Comparison of ENCODE assay signal across 1 cellular context in the genomic region with DNA sequence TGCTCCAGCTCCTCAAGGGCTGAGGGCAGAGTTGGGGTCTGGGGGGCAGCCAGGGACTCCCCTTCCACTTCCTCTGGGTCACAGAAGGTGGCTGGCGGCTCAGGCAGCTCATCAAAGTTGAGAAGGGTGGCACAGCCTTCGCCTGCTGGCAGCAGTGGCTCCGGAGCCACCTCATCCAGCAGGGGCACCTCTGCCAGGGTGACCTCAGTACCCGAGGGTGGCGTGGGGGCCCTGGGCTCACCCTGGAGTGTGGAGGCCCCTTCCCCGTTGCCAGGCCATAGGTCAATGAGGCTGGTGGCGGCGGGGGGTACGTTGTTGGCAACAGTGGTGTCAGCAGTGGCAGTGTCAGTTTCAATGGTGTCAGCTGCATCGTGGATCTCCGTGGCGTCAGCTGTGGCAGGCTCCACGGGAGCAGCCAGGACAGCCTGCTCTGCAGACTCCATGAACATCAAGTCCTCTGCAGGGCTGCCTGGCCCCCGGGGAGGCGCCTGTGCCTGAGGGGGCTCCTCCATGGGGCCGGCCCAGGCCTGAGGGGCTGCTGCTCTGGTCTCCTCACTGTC.
TF ChIP-seq lines count a peak whose summit lies in the region.

No MANE protein-coding gene starts in this region.

TF ChIP-seq in IMR-90, 13 proteins besides CTCF, POLR2A, EP300 and RAD21:
- no peak for TF ChIP-seq BHLHE40 (IDR thresholded peaks at IDR 0.05; ENCODE audit: low read depth, low read length)
- no peak for TF ChIP-seq MAZ (IDR thresholded peaks at IDR 0.05; ENCODE audit: borderline replicate concordance, low read depth, low read length)
- TF ChIP-seq, protein P1, sequence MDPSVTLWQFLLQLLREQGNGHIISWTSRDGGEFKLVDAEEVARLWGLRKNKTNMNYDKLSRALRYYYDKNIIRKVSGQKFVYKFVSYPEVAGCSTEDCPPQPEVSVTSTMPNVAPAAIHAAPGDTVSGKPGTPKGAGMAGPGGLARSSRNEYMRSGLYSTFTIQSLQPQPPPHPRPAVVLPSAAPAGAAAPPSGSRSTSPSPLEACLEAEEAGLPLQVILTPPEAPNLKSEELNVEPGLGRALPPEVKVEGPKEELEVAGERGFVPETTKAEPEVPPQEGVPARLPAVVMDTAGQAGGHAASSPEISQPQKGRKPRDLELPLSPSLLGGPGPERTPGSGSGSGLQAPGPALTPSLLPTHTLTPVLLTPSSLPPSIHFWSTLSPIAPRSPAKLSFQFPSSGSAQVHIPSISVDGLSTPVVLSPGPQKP (IDR thresholded peaks at IDR 0.05; ENCODE audit: borderline replicate concordance, low read depth, low read length): no peak
- TF ChIP-seq NFE2L2 (IDR thresholded peaks at IDR 0.05; ENCODE audit: low read depth, low read length): no peak
- no peak for TF ChIP-seq FOS (IDR thresholded peaks at IDR 0.05; ENCODE audit: low read depth, low read length)
- TF ChIP-seq, protein P2, sequence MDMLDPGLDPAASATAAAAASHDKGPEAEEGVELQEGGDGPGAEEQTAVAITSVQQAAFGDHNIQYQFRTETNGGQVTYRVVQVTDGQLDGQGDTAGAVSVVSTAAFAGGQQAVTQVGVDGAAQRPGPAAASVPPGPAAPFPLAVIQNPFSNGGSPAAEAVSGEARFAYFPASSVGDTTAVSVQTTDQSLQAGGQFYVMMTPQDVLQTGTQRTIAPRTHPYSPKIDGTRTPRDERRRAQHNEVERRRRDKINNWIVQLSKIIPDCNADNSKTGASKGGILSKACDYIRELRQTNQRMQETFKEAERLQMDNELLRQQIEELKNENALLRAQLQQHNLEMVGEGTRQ (IDR thresholded peaks at IDR 0.05; ENCODE audit: low read depth, low read length): no peak
- no peak for TF ChIP-seq RCOR1 (IDR thresholded peaks at IDR 0.05; ENCODE audit: insufficient replicate concordance, low read length)
- no peak for TF ChIP-seq MXI1 (IDR thresholded peaks at IDR 0.05; ENCODE audit: borderline replicate concordance, low read depth, low read length)
- no peak for TF ChIP-seq CHD1 (IDR thresholded peaks at IDR 0.05; ENCODE audit: low read depth, low read length)
- TF ChIP-seq RFX5 (IDR thresholded peaks at IDR 0.05; ENCODE audit: low read depth, low read length): no peak
